Comparison of ENCODE assay signal across 8 cellular contexts in genomic region chr7:29878081-29878688, GRCh38.
DNase-seq lines count a peak whose midpoint lies in the region; ATAC-seq, FAIRE-seq and TF ChIP-seq lines count a peak whose summit lies in the region.
"Had no signal": no experiment of that assay in that cellular context is flagged by ENCODE, and none has a peak within 500 bp of the region (broad histone marks: within the 10 kb centered on the region; RNA-seq: fewer than 3 reads in every experiment).

No MANE protein-coding gene starts in this region.

- no peak overlapping the region for H3K27ac ChIP-seq in Panc1 (ENCODE audit: low read length)
- no peak overlapping the region for H3K27ac ChIP-seq in neutrophil

- ATAC-seq in Panc1, result peak; percentile 73
- ATAC-seq in GM18858 (IDR thresholded peaks at IDR 0.05; ENCODE audit: unreplicated experiment), result no peak
- ATAC-seq in GM19035 (IDR thresholded peaks at IDR 0.05; ENCODE audit: unreplicated experiment), result no peak

- BruUV-seq in Panc1 (replicated peaks; lab: Mats Ljungman, UMichigan), result no TSS peak

- FAIRE-seq in D721Med (lab: Jason Lieb, UNC), result no peak
- FAIRE-seq: TTC549 had no signal

- H3K27me3 ChIP-seq in Panc1 (ENCODE audit: control insufficient read depth, insufficient read depth, low read length) (peaks cover 4% of the 10 kb centered on the region; the same call in 1 of the 2 replicates), neutrophil (peaks cover 10% of the 10 kb centered on the region)

- DNase-seq in D721Med (ENCODE audit: insufficient read length, low spot score) (no peak), GM19240 (ENCODE audit: insufficient read length, low spot score) (peak; percentile 19), Panc1 (ENCODE audit: low read depth, low spot score) (peak; percentile 15), dermis blood vessel endothelial cell (peak; percentile 73)

- in situ Hi-C loops in Panc1 (cut with HindIII; ENCODE audit: low pct_unique_long_range_greater_than_20kb, low sequenced_read_pairs), result no loop called here

- H3K9me3 ChIP-seq in Panc1 (ENCODE audit: control insufficient read depth, insufficient read depth, low read depth, low read length) (no peaks in the 10 kb centered on the region), neutrophil (no peaks in the 10 kb centered on the region)

- peak; percentile 68 for TF ChIP-seq CTCF in D721Med (IDR thresholded peaks at IDR 0.05; ENCODE audit: insufficient read depth, missing control alignments)
- TF ChIP-seq CTCF in Panc1 (IDR thresholded peaks at IDR 0.05), result peak; percentile 74
- TF ChIP-seq CTCF in neutrophil (IDR thresholded peaks at IDR 0.05), result peak; percentile 9

- H3K4me1 ChIP-seq in Panc1 (ENCODE audit: control insufficient read depth, insufficient read depth, low read length), result no peaks in the 10 kb centered on the region
- no peaks in the 10 kb centered on the region for H3K4me1 ChIP-seq in neutrophil (ENCODE audit: control insufficient read depth in 1 of 2, insufficient read depth in 1 of 2, low read depth in 1 of 2, low read length in 1 of 2)

- H3K4me3 ChIP-seq in Panc1 (ENCODE audit: low read depth in 2 of 2, low read length in 2 of 2), result no peak overlapping the region
- no peak overlapping the region for H3K4me3 ChIP-seq in neutrophil (ENCODE audit: low read depth in 1 of 2, low read length in 1 of 2)

- intact Hi-C loops in Panc1 (cut with micrococcal nuclease; ENCODE audit: unreplicated experiment), result loop anchor here (1.0 to 2.0 kb wide), 2 partner anchors 43 to 183 kb away; no protein-coding TSS in a partner anchor

- no peaks in the 10 kb centered on the region for H3K36me3 ChIP-seq in Panc1 (ENCODE audit: control insufficient read depth, insufficient read depth, low read length)
- H3K36me3 ChIP-seq in neutrophil, result no peaks in the 10 kb centered on the region

- CTCF ChIA-PET in Panc1 (lab: Charles Lee), result interaction anchor here (1.6 to 2.0 kb wide), 2 partner anchors 44 to 183 kb away, joined by 9 to 10 read pairs; no protein-coding TSS in a partner anchor

- POLR2A ChIA-PET in Panc1 (lab: Charles Lee), result no interaction called here

Comparison
In these comparisons a context has a peak if more than half of its experiments do, and no peak if none do; other contexts are left out.
1. CTCF ChIP-seq: peak in every context shown above with its lines; median percentile 74 in Panc1; 68 in D721Med; 9 in neutrophil.